In the genomic region with DNA sequence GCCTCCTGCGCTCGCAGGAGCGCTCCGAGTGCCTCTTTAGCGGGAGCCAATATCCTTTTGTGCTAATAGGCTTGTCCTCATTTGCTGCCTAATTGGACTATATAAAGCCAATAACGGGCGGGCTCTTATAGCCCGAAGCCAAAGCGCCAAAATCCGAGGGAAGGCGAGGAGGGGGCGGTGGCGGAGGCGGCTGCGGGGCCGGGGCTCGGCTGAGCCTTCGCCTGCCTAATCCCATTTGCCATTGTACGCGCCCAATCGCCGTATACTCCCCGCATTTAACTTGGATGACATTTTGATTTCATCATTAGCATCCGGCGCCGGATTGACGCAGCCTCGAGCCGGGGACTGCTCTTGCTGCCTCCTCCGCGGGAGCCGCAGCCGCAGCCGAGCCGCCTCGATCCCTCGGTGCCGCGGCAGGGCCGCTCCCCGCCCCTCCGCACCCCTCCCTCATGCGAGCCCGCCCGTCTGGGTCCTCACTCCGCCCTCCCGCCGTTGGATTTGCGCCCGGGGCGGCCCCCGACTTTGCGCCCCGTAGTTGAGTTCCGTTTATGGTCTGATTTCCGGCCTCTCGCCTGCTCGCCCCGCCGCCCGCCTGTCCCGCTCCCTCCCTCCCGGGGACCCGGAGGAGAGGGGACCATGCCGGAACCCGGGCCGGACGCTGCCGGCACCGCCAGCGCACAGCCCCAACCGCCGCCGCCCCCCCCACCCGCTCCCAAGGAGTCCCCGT, we compare ENCODE assay signal across 8 cellular contexts. TPM values are rescaled to one million over a fixed set of nuclear protein-coding genes. Genes with fewer than 3 reads are reported as not detected.
A peak's percentile ranks its signal among the peaks of the same experiment; 100 is the strongest.
DNase-seq lines count a peak whose midpoint lies in the region; ATAC-seq and TF ChIP-seq lines count a peak whose summit lies in the region.

HMX3 (plus strand) TSS at position 556 of the 727 bp plus-strand sequence; CDS start at position 637, 81 bp downstream.

- peak within 1 kb of the TSS; percentile 75 for H3K4me3 Mint-ChIP-seq in activated naive CD8-positive, alpha-beta T cell treated with anti-CD3 and anti-CD28 coated beads for 36 hours
- peak within 1 kb of the TSS; percentile 69 to 93 (median 84) for H3K4me3 Mint-ChIP-seq in naive B cell

- H3K36me3 ChIP-seq in SK-N-SH (replicated peaks in 1 of 2; ENCODE audit: control insufficient read depth in 1 of 2, insufficient read depth in 2 of 2, low read length in 1 of 2), result no peaks in the 10 kb centered on the region

- POLR2A ChIA-PET in SK-N-SH (lab: Yijun Ruan, JAX), result no interaction called here

- H3K4me1 Mint-ChIP-seq in activated naive CD8-positive, alpha-beta T cell treated with anti-CD3 and anti-CD28 coated beads for 36 hours, result peaks cover 41% of the 10 kb centered on the region
- H3K4me1 Mint-ChIP-seq in naive B cell, result peaks cover 18 to 44% (median 26%) of the 10 kb centered on the region in 3 donors

- no peaks in the 10 kb centered on the region for H3K9me3 Mint-ChIP-seq in activated naive CD8-positive, alpha-beta T cell treated with anti-CD3 and anti-CD28 coated beads for 36 hours
- H3K9me3 Mint-ChIP-seq in naive B cell, result peaks cover 0 to 40% (median 7%) of the 10 kb centered on the region in 7 donors

- ATAC-seq in SK-N-SH treated with all-trans-retinoic acid at 6 μM for 48 hours (no peak), naive B cell (ENCODE audit: low read depth in 2 of 2) (peak in 1 of 2 donors; percentile 26), HG02938 (IDR thresholded peaks at IDR 0.05; ENCODE audit: unreplicated experiment) (no peak)

- peak within 1 kb of the TSS; percentile 35; the same call in 1 of the 2 replicates for H2AFZ ChIP-seq in SK-N-SH (ENCODE audit: low read depth)

- peak within 1 kb of the TSS; percentile 66 for H3K4me2 ChIP-seq in SK-N-SH

- H3F3A ChIP-seq in SK-N-SH (replicated peaks; ENCODE audit: insufficient read depth), result no peaks in the 10 kb centered on the region

- H3K4me1 ChIP-seq in SK-N-SH (ENCODE audit: control insufficient read depth in 1 of 2, insufficient read depth in 2 of 2, low read depth in 1 of 2, low read length in 1 of 2), result peaks cover 0 to 8% of the 10 kb centered on the region in 2 experiments; a peak in 2 of 4 replicates

- peaks cover 91% of the 10 kb centered on the region for H3K27me3 ChIP-seq in SK-N-SH (ENCODE audit: insufficient read depth)

- no peaks in the 10 kb centered on the region for H3K79me2 ChIP-seq in SK-N-SH (ENCODE audit: insufficient read depth)

- WGBS in SK-N-SH (ENCODE audit: low lambda C conversion rate), result 5% methylated on average over 33 of the region's 76 CpGs

- no peaks in the 10 kb centered on the region for H3K9me3 ChIP-seq in SK-N-SH

- peak; percentile 57 for DNase-seq in SK-N-SH
- DNase-seq in NCI-H460 (ENCODE audit: extremely low read depth, low read depth), result peak; percentile 63
- peak; percentile 60 for DNase-seq in activated naive CD8-positive, alpha-beta T cell treated with anti-CD3 and anti-CD28 coated beads for 36 hours
- no peak for DNase-seq in naive B cell
- DNase-seq in NCI-H2107 (lab: John Stamatoyannopoulos, UW), result no peak
- no peak for DNase-seq in HuH-7.5 (ENCODE audit: low spot score)

- no peak within 1 kb of the TSS for H3K9ac ChIP-seq in SK-N-SH

- TF ChIP-seq RAD21 in SK-N-SH (IDR thresholded peaks at IDR 0.05; ENCODE audit: low read length), result no peak

- peaks cover 84% of the 10 kb centered on the region for H3K27me3 Mint-ChIP-seq in activated naive CD8-positive, alpha-beta T cell treated with anti-CD3 and anti-CD28 coated beads for 36 hours
- H3K27me3 Mint-ChIP-seq in naive B cell, result peaks cover 58 to 77% (median 73%) of the 10 kb centered on the region in 3 donors

- TF ChIP-seq EP300 in SK-N-SH (IDR thresholded peaks at IDR 0.05; ENCODE audit: borderline replicate concordance in 1 of 2, low read depth in 1 of 2, low read length in 1 of 2), result no peak

- H3K27ac ChIP-seq in SK-N-SH (ENCODE audit: low read depth in 2 of 2, low read length in 1 of 2), result no peak within 1 kb of the TSS

- H3K9me2 ChIP-seq in SK-N-SH, result no peaks in the 10 kb centered on the region

- no peaks in the 10 kb centered on the region for H4K20me1 ChIP-seq in SK-N-SH (ENCODE audit: insufficient read depth)

- CTCF ChIA-PET in SK-N-SH (lab: Yijun Ruan, JAX), result interaction anchor here (2.8 to 5.1 kb wide), 4 partner anchors 9 to 294 kb away, joined by 10 to 110 read pairs (median 40); no protein-coding TSS in a partner anchor

- peak within 1 kb of the TSS in 1 of 2 experiments; percentile 29; a peak in 1 of 4 replicates for H3K4me3 ChIP-seq in SK-N-SH (ENCODE audit: low read depth in 2 of 2, low read length in 1 of 2)

- H3K27ac Mint-ChIP-seq in activated naive CD8-positive, alpha-beta T cell treated with anti-CD3 and anti-CD28 coated beads for 36 hours, result no peak within 1 kb of the TSS
- H3K27ac Mint-ChIP-seq in naive B cell, result peak within 1 kb of the TSS in 5 of 6 donors; percentile 27 to 97 (median 94)

- H3K36me3 Mint-ChIP-seq in activated naive CD8-positive, alpha-beta T cell treated with anti-CD3 and anti-CD28 coated beads for 36 hours, result no peaks in the 10 kb centered on the region
- H3K36me3 Mint-ChIP-seq in naive B cell, result peaks cover 0 to 3% of the 10 kb centered on the region in 2 donors

- no peak for TF ChIP-seq CTCF in SK-N-SH (IDR thresholded peaks at IDR 0.05)

TF ChIP-seq in SK-N-SH, 30 proteins besides CTCF, POLR2A, EP300 and RAD21:
- TF ChIP-seq EZH2phosphoT487 (IDR thresholded peaks at IDR 0.05; ENCODE audit: borderline replicate concordance, low read depth) (peak; percentile 23; the same call in 1 of the 2 replicates), POLR2AphosphoS5 (IDR thresholded peaks at IDR 0.05; ENCODE audit: low read depth, low read length) (no peak)

TF ChIP-seq in SK-N-SH treated with all-trans-retinoic acid at 6 μM for 48 hours, 23 proteins besides CTCF, POLR2A, EP300 and RAD21:
- TF ChIP-seq ZFP3 (CRISPR knock-in tag; IDR thresholded peaks at IDR 0.05) (no peak), ZC3H10 (CRISPR knock-in tag; IDR thresholded peaks at IDR 0.05) (no peak), CSRNP3 (CRISPR knock-in tag; IDR thresholded peaks at IDR 0.05) (no peak), GLIS3 (CRISPR knock-in tag; IDR thresholded peaks at IDR 0.05) (no peak), OSR1 (CRISPR knock-in tag; IDR thresholded peaks at IDR 0.05) (no peak), ZNF565 (CRISPR knock-in tag; conservative IDR thresholded peaks at IDR 0.05; ENCODE audit: low read depth) (no peak), CSDC2 (CRISPR knock-in tag; IDR thresholded peaks at IDR 0.05) (no peak)
- TF ChIP-seq, protein P1, sequence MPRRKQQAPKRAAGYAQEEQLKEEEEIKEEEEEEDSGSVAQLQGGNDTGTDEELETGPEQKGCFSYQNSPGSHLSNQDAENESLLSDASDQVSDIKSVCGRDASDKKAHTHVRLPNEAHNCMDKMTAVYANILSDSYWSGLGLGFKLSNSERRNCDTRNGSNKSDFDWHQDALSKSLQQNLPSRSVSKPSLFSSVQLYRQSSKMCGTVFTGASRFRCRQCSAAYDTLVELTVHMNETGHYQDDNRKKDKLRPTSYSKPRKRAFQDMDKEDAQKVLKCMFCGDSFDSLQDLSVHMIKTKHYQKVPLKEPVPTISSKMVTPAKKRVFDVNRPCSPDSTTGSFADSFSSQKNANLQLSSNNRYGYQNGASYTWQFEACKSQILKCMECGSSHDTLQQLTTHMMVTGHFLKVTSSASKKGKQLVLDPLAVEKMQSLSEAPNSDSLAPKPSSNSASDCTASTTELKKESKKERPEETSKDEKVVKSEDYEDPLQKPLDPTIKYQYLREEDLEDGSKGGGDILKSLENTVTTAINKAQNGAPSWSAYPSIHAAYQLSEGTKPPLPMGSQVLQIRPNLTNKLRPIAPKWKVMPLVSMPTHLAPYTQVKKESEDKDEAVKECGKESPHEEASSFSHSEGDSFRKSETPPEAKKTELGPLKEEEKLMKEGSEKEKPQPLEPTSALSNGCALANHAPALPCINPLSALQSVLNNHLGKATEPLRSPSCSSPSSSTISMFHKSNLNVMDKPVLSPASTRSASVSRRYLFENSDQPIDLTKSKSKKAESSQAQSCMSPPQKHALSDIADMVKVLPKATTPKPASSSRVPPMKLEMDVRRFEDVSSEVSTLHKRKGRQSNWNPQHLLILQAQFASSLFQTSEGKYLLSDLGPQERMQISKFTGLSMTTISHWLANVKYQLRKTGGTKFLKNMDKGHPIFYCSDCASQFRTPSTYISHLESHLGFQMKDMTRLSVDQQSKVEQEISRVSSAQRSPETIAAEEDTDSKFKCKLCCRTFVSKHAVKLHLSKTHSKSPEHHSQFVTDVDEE (CRISPR knock-in tag; IDR thresholded peaks at IDR 0.05), result no peak

RNA-seq across cellular contexts. Expression of gene HMX3, which starts in this region (rescaled TPM):
- polyA plus RNA-seq in SK-N-SH (2012; rRNA removed) (not detected in 2 replicates), naive B cell (ENCODE audit: low read depth in 6 of 6) (not detected)
- not detected in 2 replicates for polyA plus RNA-seq in SK-N-SH (2012; cell fraction: cytosol; rRNA removed)
- not detected in 2 replicates for polyA plus RNA-seq in SK-N-SH (2012; cell fraction: nucleus; rRNA removed)
- 3.9 and 5.3 TPM in 2 replicates for total RNA-seq in NCI-H460 (2014; rRNA removed; shearing (Covaris generic))
- polyA plus RNA-seq in NCI-H460 (2014; cell fraction: nucleus; rRNA removed), result 1.3 and 3.2 TPM in 2 replicates
- under 1 TPM; 0.19 to 0.24 TPM for total RNA-seq in activated naive CD8-positive, alpha-beta T cell treated with anti-CD3 and anti-CD28 coated beads for 36 hours

Comparison
In these comparisons a context has a peak if more than half of its experiments do, and no peak if none do; other contexts are left out.
1. Peak in DNase-seq and H3K4me2 ChIP-seq in SK-N-SH; RNA of the gene not detected or under 1 TPM.
2. Peak in DNase-seq in activated naive CD8-positive, alpha-beta T cell treated with anti-CD3 and anti-CD28 coated beads for 36 hours; RNA of the gene not detected or under 1 TPM.